Comparison of ENCODE assay signal across 16 cellular contexts in the genomic region with DNA sequence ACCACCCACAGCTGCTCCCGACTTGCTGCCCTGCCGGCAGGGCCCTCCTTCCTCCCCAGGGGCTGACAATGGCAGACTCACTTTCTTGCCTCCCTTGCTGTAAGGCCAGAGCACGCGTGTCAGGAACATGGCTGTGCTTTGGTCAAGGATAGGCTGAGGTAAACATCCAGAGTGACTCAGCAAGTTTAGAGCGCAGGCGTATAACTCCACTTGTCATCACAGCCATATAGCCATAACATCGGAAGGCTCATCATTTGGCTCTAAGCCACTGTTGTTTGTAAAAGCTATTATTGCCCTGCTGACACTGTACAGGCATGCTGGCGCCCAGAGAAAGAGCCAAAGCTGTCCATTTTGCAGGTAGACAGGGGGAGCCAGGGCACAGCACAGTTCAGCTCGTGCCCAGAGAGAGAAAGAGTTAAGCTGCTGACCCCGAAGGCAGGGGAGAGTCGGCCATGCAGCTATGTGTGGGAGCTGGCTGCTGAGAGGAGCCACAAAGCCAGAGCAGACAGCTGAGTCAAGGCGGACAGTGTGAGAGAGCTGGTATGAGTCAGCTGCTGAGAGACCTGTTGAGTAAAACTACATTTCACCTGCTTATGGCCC.
A peak's percentile ranks its signal among the peaks of the same experiment; 100 is the strongest.
DNase-seq lines count a peak whose midpoint lies in the region; ATAC-seq and TF ChIP-seq lines count a peak whose summit lies in the region.
"Had no signal": no experiment of that assay in that cellular context is flagged by ENCODE, and none has a peak within 500 bp of the region (broad histone marks: within the 10 kb centered on the region; RNA-seq: fewer than 3 reads in every experiment).

No MANE protein-coding gene starts in this region.

- TF ChIP-seq RAD21 in SK-N-SH (IDR thresholded peaks at IDR 0.05; ENCODE audit: low read length): no peak

- no peaks in the 10 kb centered on the region for H4K20me1 ChIP-seq in SK-N-SH (ENCODE audit: insufficient read depth)

- H3F3A ChIP-seq in SK-N-SH (replicated peaks; ENCODE audit: insufficient read depth): no peaks in the 10 kb centered on the region

- TF ChIP-seq POLR2A in suprapubic skin (IDR thresholded peaks at IDR 0.05): no peak

- no peaks in the 10 kb centered on the region for H3K9me2 ChIP-seq in SK-N-SH

- H3K27me3 ChIP-seq in SK-N-SH (ENCODE audit: insufficient read depth) (no peaks in the 10 kb centered on the region), foreskin keratinocyte (peaks cover 5% of the 10 kb centered on the region), suprapubic skin (peaks cover 14% of the 10 kb centered on the region)

- H3K36me3 ChIP-seq in SK-N-SH (replicated peaks in 1 of 2; ENCODE audit: control insufficient read depth in 1 of 2, insufficient read depth in 2 of 2, low read length in 1 of 2) (no peaks in the 10 kb centered on the region), suprapubic skin (no peaks in the 10 kb centered on the region)

- H3K9me3 ChIP-seq in SK-N-SH: no peaks in the 10 kb centered on the region
- no peaks in the 10 kb centered on the region for H3K9me3 ChIP-seq in suprapubic skin

- H3K4me1 ChIP-seq in SK-N-SH (ENCODE audit: control insufficient read depth in 1 of 2, insufficient read depth in 2 of 2, low read depth in 1 of 2, low read length in 1 of 2): no peaks in the 10 kb centered on the region
- no peaks in the 10 kb centered on the region for H3K4me1 ChIP-seq in foreskin keratinocyte
- no peaks in the 10 kb centered on the region for H3K4me1 ChIP-seq in suprapubic skin

- no peaks in the 10 kb centered on the region for H3K79me2 ChIP-seq in SK-N-SH (ENCODE audit: insufficient read depth)

- POLR2A ChIA-PET in SK-N-SH (lab: Yijun Ruan, JAX): no interaction called here

- no peak overlapping the region for H3K27ac ChIP-seq in SK-N-SH (ENCODE audit: low read depth in 2 of 2, low read length in 1 of 2)
- H3K27ac ChIP-seq in foreskin keratinocyte: no peak overlapping the region
- peak overlapping the region; percentile 13 for H3K27ac ChIP-seq in temporal lobe (ENCODE audit: low read depth, low read length)
- no peak overlapping the region for H3K27ac ChIP-seq in suprapubic skin

- WGBS in SK-N-SH (ENCODE audit: low lambda C conversion rate): 61% methylated on average over 11 of the region's 12 CpGs
- 96% methylated on average over 7 of the region's 12 CpGs for WGBS in suprapubic skin

- DNase-seq in SK-N-SH (no peak), RKO (ENCODE audit: low spot score) (peak; percentile 9), foreskin keratinocyte (peak; percentile 15 to 50), suprapubic skin (ENCODE audit: low spot score in 2 of 2) (no peak), dedifferentiated amniotic fluid mesenchymal stem cell (ENCODE audit: extremely low spot score) (no peak)
- DNase-seq: activated effector memory CD4-positive, alpha-beta T cell treated with anti-CD3 and anti-CD28 coated beads, Interleukin-2, amount 50 U/mL, for 16 hours; GF-D8; glutamatergic neuron; GOT3; MM.1S; right cardiac atrium; RPMI8226 had no signal

- H3K9ac ChIP-seq in SK-N-SH: no peak overlapping the region

- H3K4me2 ChIP-seq in SK-N-SH: no peak overlapping the region

- no peak overlapping the region for H2AFZ ChIP-seq in SK-N-SH (ENCODE audit: low read depth)

- no peak for TF ChIP-seq EP300 in SK-N-SH (IDR thresholded peaks at IDR 0.05; ENCODE audit: borderline replicate concordance in 1 of 2, low read depth in 1 of 2, low read length in 1 of 2)
- no peak for TF ChIP-seq EP300 in suprapubic skin (IDR thresholded peaks at IDR 0.05)

- TF ChIP-seq CTCF in SK-N-SH (IDR thresholded peaks at IDR 0.05) (no peak), foreskin keratinocyte (conservative IDR thresholded peaks at IDR 0.05) (no peak), suprapubic skin (IDR thresholded peaks at IDR 0.05) (no peak)

- ATAC-seq in SK-N-SH treated with all-trans-retinoic acid at 6 μM for 48 hours (peak; percentile 61), foreskin keratinocyte (peak; percentile 59), GM21381 (IDR thresholded peaks at IDR 0.05; ENCODE audit: unreplicated experiment) (no peak)

- H3K4me3 ChIP-seq in SK-N-SH (ENCODE audit: low read depth in 2 of 2, low read length in 1 of 2) (no peak overlapping the region), suprapubic skin (no peak overlapping the region)
- H3K4me3 ChIP-seq: dorsolateral prefrontal cortex had no signal

- CTCF ChIA-PET in SK-N-SH (lab: Yijun Ruan, JAX): interaction anchor here (1.1 to 1.4 kb wide), 3 partner anchors 9 to 12 kb away, joined by 3 to 4 read pairs (median 3); no protein-coding TSS in a partner anchor

TF ChIP-seq in SK-N-SH treated with all-trans-retinoic acid at 6 μM for 48 hours, 23 proteins besides CTCF, POLR2A, EP300 and RAD21 (continues in another document):
- TF ChIP-seq SNAI2 (CRISPR knock-in tag; IDR thresholded peaks at IDR 0.05): no peak
- TF ChIP-seq GLIS3 (CRISPR knock-in tag; IDR thresholded peaks at IDR 0.05): no peak
- no peak for TF ChIP-seq ISL1 (CRISPR knock-in tag; IDR thresholded peaks at IDR 0.05)
- no peak for TF ChIP-seq ARNTL (CRISPR knock-in tag; IDR thresholded peaks at IDR 0.05; ENCODE audit: borderline replicate concordance, low read depth)
- TF ChIP-seq ZFP30 (CRISPR knock-in tag; IDR thresholded peaks at IDR 0.05): no peak
- TF ChIP-seq PPARA (CRISPR knock-in tag; IDR thresholded peaks at IDR 0.05; ENCODE audit: borderline replicate concordance): no peak
- TF ChIP-seq TCF4 (CRISPR knock-in tag; IDR thresholded peaks at IDR 0.05; ENCODE audit: borderline replicate concordance): no peak
- peak; percentile 85; the same call in 1 of the 2 replicates for TF ChIP-seq POU6F1 (CRISPR knock-in tag; IDR thresholded peaks at IDR 0.05; ENCODE audit: borderline replicate concordance, low read depth)
- no peak for TF ChIP-seq ZNF8 (CRISPR knock-in tag; IDR thresholded peaks at IDR 0.05)
- TF ChIP-seq OSR1 (CRISPR knock-in tag; IDR thresholded peaks at IDR 0.05): peak; percentile 90; the same call in 1 of the 2 replicates

TF ChIP-seq in SK-N-SH, 30 proteins besides CTCF, POLR2A, EP300 and RAD21 (continues in another document):
- no peak for TF ChIP-seq TAF1 (IDR thresholded peaks at IDR 0.05; ENCODE audit: borderline replicate concordance, low read depth, low read length)
- no peak for TF ChIP-seq GATA2 (CRISPR knock-in tag; IDR thresholded peaks at IDR 0.05)
- no peak for TF ChIP-seq CHD2 (IDR thresholded peaks at IDR 0.05; ENCODE audit: low read length, partially characterized antibody)
- no peak for TF ChIP-seq TEAD4 (IDR thresholded peaks at IDR 0.05; ENCODE audit: borderline replicate concordance, insufficient read depth)
- TF ChIP-seq, protein P1, sequence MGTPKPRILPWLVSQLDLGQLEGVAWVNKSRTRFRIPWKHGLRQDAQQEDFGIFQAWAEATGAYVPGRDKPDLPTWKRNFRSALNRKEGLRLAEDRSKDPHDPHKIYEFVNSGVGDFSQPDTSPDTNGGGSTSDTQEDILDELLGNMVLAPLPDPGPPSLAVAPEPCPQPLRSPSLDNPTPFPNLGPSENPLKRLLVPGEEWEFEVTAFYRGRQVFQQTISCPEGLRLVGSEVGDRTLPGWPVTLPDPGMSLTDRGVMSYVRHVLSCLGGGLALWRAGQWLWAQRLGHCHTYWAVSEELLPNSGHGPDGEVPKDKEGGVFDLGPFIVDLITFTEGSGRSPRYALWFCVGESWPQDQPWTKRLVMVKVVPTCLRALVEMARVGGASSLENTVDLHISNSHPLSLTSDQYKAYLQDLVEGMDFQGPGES (IDR thresholded peaks at IDR 0.05; ENCODE audit: low read depth, low read length): no peak
- TF ChIP-seq MAX (IDR thresholded peaks at IDR 0.05; ENCODE audit: low read depth): no peak
- no peak for TF ChIP-seq RCOR1 (IDR thresholded peaks at IDR 0.05; ENCODE audit: low read length)
- TF ChIP-seq FOXM1 (IDR thresholded peaks at IDR 0.05; ENCODE audit: low read depth): no peak
- TF ChIP-seq SMC3 (IDR thresholded peaks at IDR 0.05; ENCODE audit: low read depth, low read length): no peak
- no peak for TF ChIP-seq TCF12 (IDR thresholded peaks at IDR 0.05)
- TF ChIP-seq, protein P2, sequence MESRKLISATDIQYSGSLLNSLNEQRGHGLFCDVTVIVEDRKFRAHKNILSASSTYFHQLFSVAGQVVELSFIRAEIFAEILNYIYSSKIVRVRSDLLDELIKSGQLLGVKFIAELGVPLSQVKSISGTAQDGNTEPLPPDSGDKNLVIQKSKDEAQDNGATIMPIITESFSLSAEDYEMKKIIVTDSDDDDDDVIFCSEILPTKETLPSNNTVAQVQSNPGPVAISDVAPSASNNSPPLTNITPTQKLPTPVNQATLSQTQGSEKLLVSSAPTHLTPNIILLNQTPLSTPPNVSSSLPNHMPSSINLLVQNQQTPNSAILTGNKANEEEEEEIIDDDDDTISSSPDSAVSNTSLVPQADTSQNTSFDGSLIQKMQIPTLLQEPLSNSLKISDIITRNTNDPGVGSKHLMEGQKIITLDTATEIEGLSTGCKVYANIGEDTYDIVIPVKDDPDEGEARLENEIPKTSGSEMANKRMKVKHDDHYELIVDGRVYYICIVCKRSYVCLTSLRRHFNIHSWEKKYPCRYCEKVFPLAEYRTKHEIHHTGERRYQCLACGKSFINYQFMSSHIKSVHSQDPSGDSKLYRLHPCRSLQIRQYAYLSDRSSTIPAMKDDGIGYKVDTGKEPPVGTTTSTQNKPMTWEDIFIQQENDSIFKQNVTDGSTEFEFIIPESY (IDR thresholded peaks at IDR 0.05; ENCODE audit: borderline replicate concordance, low read depth): no peak
- no peak for TF ChIP-seq USF1 (IDR thresholded peaks at IDR 0.05; ENCODE audit: borderline replicate concordance, low read depth)

Comparison
In these comparisons a context has a peak if more than half of its experiments do, and no peak if none do; other contexts are left out.
1. DNase-seq: peak in RKO (single experiment) and foreskin keratinocyte (2 of 2); none in SK-N-SH (single experiment), suprapubic skin (0 of 2) and dedifferentiated amniotic fluid mesenchymal stem cell (single experiment).